8 cellular contexts compared by ENCODE assay signal in the genomic region with DNA sequence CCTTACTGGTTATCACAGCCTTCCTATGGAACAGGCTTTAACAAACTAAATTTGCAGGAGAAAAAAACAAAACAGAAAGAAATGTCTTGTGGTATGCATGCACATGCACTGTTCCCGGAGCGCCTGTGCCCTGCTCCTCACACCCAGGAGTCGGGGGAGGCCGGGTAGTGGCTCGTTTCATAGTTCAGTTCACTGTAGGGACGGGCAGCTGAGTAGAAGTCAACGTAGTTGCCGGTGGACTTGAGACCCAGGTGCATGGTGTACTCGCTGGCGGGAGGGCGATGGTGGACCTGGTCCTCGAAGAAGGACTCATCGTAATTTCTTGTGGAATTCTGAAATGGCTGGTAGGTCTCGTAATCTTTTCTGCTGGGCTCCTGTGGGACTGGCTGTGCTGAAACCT.
"Had no signal": no experiment of that assay in that cellular context is flagged by ENCODE, and none has a peak within 500 bp of the region (broad histone marks: within the 10 kb centered on the region; RNA-seq: fewer than 3 reads in every experiment).

No MANE protein-coding gene starts in this region.

- H3K9me3 Mint-ChIP-seq: H9, HFFc6 had no signal

- H3K36me3 ChIP-seq: HAP-1 had no signal

- H3K27ac ChIP-seq: GM23248 had no signal

- ATAC-seq: HCT116 had no signal

- DNase-seq: GM23248, GOT3, H7, H9, HCEC 1CT, HFFc6 had no signal

- H3K4me3 Mint-ChIP-seq: H9, HFFc6 had no signal

- H3K4me3 ChIP-seq: GM23248, HAP-1 had no signal

- H3K27ac Mint-ChIP-seq: HFFc6 had no signal

- H2AFZ ChIP-seq: GM23248 had no signal

- H3K4me1 ChIP-seq: HAP-1 had no signal
